22 cellular contexts compared by ENCODE assay signal in the genomic region with DNA sequence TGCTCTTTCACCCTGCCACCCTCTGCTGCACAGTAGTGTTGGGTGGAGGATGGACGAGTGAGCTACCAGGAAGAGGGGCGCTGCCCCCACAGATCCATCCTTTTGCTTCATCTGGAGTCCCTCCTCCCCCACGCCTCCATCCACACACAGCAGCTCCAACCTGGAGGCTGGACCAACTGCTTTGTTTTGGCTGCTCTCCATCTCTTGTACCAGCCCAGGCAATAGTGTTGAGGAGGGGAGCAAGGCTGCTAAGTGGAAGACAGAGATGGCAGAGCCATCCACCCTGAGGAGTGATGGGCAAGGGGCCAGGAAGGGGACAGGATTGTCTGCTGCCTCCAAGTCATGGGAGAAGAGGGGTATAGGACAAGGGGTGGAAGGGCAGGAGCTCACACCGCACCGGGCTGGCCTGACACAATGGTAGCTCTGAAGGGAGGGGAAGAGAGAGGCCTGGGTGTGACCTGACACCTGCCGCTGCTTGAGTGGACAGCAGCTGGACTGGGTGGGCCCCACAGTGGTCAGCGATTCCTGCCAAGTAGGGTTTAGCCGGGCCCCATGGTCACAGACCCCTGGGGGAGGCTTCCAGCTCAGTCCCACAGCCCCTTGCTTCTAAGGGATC. TPM values are rescaled to one million over a fixed set of nuclear protein-coding genes. Genes with fewer than 3 reads are reported as not detected.
DNase-seq lines count a peak whose midpoint lies in the region; ATAC-seq and TF ChIP-seq lines count a peak whose summit lies in the region.
"Had no signal": no experiment of that assay in that cellular context is flagged by ENCODE, and none has a peak within 500 bp of the region (broad histone marks: within the 10 kb centered on the region; RNA-seq: fewer than 3 reads in every experiment).

No MANE protein-coding gene starts in this region.

- no peaks in the 10 kb centered on the region for H3K4me1 Mint-ChIP-seq in stimulated activated naive CD8-positive, alpha-beta T cell treated with anti-CD3 and anti-CD28 coated beads, Interleukin-15, amount 100 ng/mL, for 72 hours
- H3K4me1 Mint-ChIP-seq in T-helper 17 cell, result peaks cover 39% of the 10 kb centered on the region

- no peaks in the 10 kb centered on the region for H3K4me1 ChIP-seq in ascending aorta
- H3K4me1 ChIP-seq: uterus had no signal

- DNase-seq in stimulated activated naive CD8-positive, alpha-beta T cell treated with anti-CD3 and anti-CD28 coated beads, Interleukin-15, amount 100 ng/mL, for 72 hours, result no peak
- no peak for DNase-seq in stimulated activated naive CD8-positive, alpha-beta T cell treated with anti-CD3 and anti-CD28 coated beads, Interleukin-15, Interleukin-2, amounts not matched to agents 100 U/mL and 50 U/mL, for 24 hours
- DNase-seq in T-helper 17 cell, result no peak
- DNase-seq in left colon, result no peak
- no peak for DNase-seq in ascending aorta (ENCODE audit: low spot score in 2 of 2)
- DNase-seq in C1 segment of cervical spinal cord (lab: John Stamatoyannopoulos, UW), result no peak
- no peak for DNase-seq in lower leg skin (ENCODE audit: low spot score in 2 of 2)
- no peak for DNase-seq in NCI-H510A treated with DMSO at 0.1 percent for 48 hours (lab: John Stamatoyannopoulos, UW)
- DNase-seq: activated CD4-positive, alpha-beta T cell treated with anti-CD3 and anti-CD28 coated beads for 48 hours; activated CD8-positive, alpha-beta memory T cell treated with anti-CD3 and anti-CD28 coated beads, Interleukin-2, amount 50 U/mL, for 48 hours; CD4-positive, CD25-positive, alpha-beta regulatory T cell; dermis blood vessel endothelial cell; Kasumi-1; mesenchymal stem cell; NCI-H1930; NCI-H345; OCI-M1; stimulated activated CD8-positive, alpha-beta memory T cell treated with anti-CD3 and anti-CD28 coated beads, Interleukin-4, amount 100 ng/mL, for 48 hours; uterus had no signal

- peaks cover 18 to 22% of the 10 kb centered on the region in 2 donors for H3K36me3 ChIP-seq in ascending aorta
- H3K36me3 ChIP-seq: uterus had no signal

- no peak overlapping the region for H3K4me3 ChIP-seq in ascending aorta
- H3K4me3 ChIP-seq in lower leg skin (ENCODE audit: low read depth, poor library complexity, severe bottlenecking), result no peak overlapping the region
- H3K4me3 ChIP-seq: right atrium auricular region, uterus had no signal

- no peak overlapping the region for H3K4me3 Mint-ChIP-seq in stimulated activated naive CD8-positive, alpha-beta T cell treated with anti-CD3 and anti-CD28 coated beads, Interleukin-15, amount 100 ng/mL, for 72 hours
- H3K4me3 Mint-ChIP-seq in T-helper 17 cell, result peak overlapping the region; percentile 53
- H3K4me3 Mint-ChIP-seq: CD4-positive, CD25-positive, alpha-beta regulatory T cell had no signal

- H3K9me3 ChIP-seq in T-helper 17 cell (ENCODE audit: control insufficient read depth, low read length, poor library complexity, severe bottlenecking) (no peaks in the 10 kb centered on the region), ascending aorta (no peaks in the 10 kb centered on the region)
- H3K9me3 ChIP-seq: right atrium auricular region, uterus had no signal

- no peak for TF ChIP-seq POLR2A in lower leg skin (IDR thresholded peaks at IDR 0.05)

- 83 to 90% methylated on average over 8 of the region's 8 CpGs for WGBS in lower leg skin, 2 donors

- H3K27ac Mint-ChIP-seq in stimulated activated naive CD8-positive, alpha-beta T cell treated with anti-CD3 and anti-CD28 coated beads, Interleukin-15, amount 100 ng/mL, for 72 hours, result peak overlapping the region in 1 of 2 donors; percentile 68
- H3K27ac Mint-ChIP-seq in T-helper 17 cell, result peak overlapping the region; percentile 70

- peak; percentile 5 for ATAC-seq in stimulated activated naive CD8-positive, alpha-beta T cell treated with anti-CD3 and anti-CD28 coated beads, Interleukin-15, amount 100 ng/mL, for 72 hours
- no peak for ATAC-seq in stimulated activated naive CD8-positive, alpha-beta T cell treated with anti-CD3 and anti-CD28 coated beads, Interleukin-15, Interleukin-2, amounts not matched to agents 100 U/mL and 50 U/mL, for 24 hours
- ATAC-seq in T-helper 17 cell (no peak), left colon (peak; percentile 12)
- ATAC-seq: Right ventricle myocardium inferior had no signal

- H3K36me3 Mint-ChIP-seq in T-helper 17 cell (ENCODE audit: low read depth), result no peaks in the 10 kb centered on the region

- no peaks in the 10 kb centered on the region for H3K9me3 Mint-ChIP-seq in stimulated activated naive CD8-positive, alpha-beta T cell treated with anti-CD3 and anti-CD28 coated beads, Interleukin-15, amount 100 ng/mL, for 72 hours

- intact Hi-C loops in left colon (cut with DNase I, micrococcal nuclease) (no loop called here), ascending aorta (cut with DNase I) (no loop called here), lower leg skin (cut with DNase I; ENCODE audit: low total_unique reads) (no loop called here)

- no peaks in the 10 kb centered on the region for H3K27me3 ChIP-seq in ascending aorta
- H3K27me3 ChIP-seq: right atrium auricular region, uterus had no signal

- no peaks in the 10 kb centered on the region for H3K27me3 Mint-ChIP-seq in stimulated activated naive CD8-positive, alpha-beta T cell treated with anti-CD3 and anti-CD28 coated beads, Interleukin-15, amount 100 ng/mL, for 72 hours
- no peaks in the 10 kb centered on the region for H3K27me3 Mint-ChIP-seq in T-helper 17 cell

- no peak for TF ChIP-seq CTCF in ascending aorta (IDR thresholded peaks at IDR 0.05)
- no peak for TF ChIP-seq CTCF in lower leg skin (IDR thresholded peaks at IDR 0.05)

- H3K27ac ChIP-seq in ascending aorta, result no peak overlapping the region
- H3K27ac ChIP-seq: right atrium auricular region had no signal

RNA-seq across cellular contexts. Expression of a gene that starts 8.5 kb away (rescaled TPM):
- not detected for total RNA-seq in T-helper 17 cell
- total RNA-seq in left colon, result under 1 TPM; 0.15 to 0.31 TPM
- total RNA-seq in ascending aorta, result not detected
- under 1 TPM; 0.08 to 0.52 (median 0.26) TPM for total RNA-seq in lower leg skin
- total RNA-seq: CD4-positive, CD25-positive, alpha-beta regulatory T cell; endothelial cell of umbilical vein; Right ventricle myocardium inferior had no signal

RNA-seq across cellular contexts. Expression of a gene that starts 17.6 kb away (rescaled TPM):
- 10 to 100 TPM; 80.3 to 82.4 TPM for total RNA-seq in T-helper 17 cell
- total RNA-seq in left colon, result 10 to 100 TPM; 78.8 to 98.9 TPM
- total RNA-seq in ascending aorta, result 10.6 TPM
- total RNA-seq in lower leg skin, result 10 to 100 TPM; 24.1 to 40.0 (median 32.2) TPM

RNA-seq across cellular contexts. Expression of a gene that starts 31.9 kb away (rescaled TPM):
- total RNA-seq in T-helper 17 cell, result 100 to 1,000 TPM; 197 to 231 TPM
- 100 to 1,000 TPM; 119 to 138 TPM for total RNA-seq in left colon
- 65.3 TPM for total RNA-seq in ascending aorta
- total RNA-seq in lower leg skin, result 100 to 1,000 TPM in 1 of 4 donors, 10 to 100 TPM in 3; 54.3 to 105 (median 73.6) TPM

Comparison
In these comparisons a context has a peak if more than half of its experiments do, and no peak if none do; other contexts are left out.
1. ATAC-seq: peak in stimulated activated naive CD8-positive, alpha-beta T cell treated with anti-CD3 and anti-CD28 coated beads, Interleukin-15, amount 100 ng/mL, for 72 hours (single experiment) and left colon (single experiment); none in stimulated activated naive CD8-positive, alpha-beta T cell treated with anti-CD3 and anti-CD28 coated beads, Interleukin-15, Interleukin-2, amounts not matched to agents 100 U/mL and 50 U/mL, for 24 hours (single experiment) and T-helper 17 cell (single experiment).